Comparison of ENCODE assay signal across 10 cellular contexts in the genomic region with DNA sequence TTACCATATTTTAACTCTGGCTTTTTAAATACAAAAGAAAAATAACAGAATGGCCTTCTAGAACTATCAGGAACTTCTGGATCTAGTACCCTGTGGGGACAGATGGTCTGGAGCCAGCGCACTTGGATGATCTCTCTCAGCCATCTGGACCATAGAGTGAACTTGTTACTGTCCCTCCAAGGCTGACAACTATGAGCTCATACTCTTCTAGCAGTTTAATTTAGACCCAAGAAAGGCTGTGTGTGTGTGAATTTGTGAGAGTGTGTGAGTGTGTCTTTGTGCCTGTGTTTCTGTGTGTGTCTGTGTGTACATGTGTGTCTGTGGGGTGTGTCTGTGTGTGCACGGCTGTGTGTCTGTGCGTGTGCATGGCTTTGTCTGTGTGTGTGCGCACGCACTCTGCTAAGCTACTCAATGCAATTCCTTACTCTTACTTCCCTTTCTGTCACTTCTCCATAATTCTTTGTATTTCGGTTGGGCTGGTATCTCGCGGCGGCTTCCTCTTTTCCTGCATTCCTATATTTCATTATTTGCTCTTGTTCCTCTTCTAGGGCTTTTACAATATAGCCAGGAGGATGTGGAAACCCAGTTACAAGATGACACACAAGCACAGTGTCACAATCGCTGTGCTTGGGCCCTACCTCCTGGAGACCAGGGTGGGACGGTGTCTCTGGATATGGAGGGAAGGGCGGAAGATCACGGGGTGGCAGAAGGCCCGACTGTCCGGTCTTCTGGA. TPM values are rescaled to one million over a fixed set of nuclear protein-coding genes. Genes with fewer than 3 reads are reported as not detected.
A peak's percentile ranks its signal among the peaks of the same experiment; 100 is the strongest.
DNase-seq lines count a peak whose midpoint lies in the region; ATAC-seq, FAIRE-seq and TF ChIP-seq lines count a peak whose summit lies in the region.
"Had no signal": no experiment of that assay in that cellular context is flagged by ENCODE, and none has a peak within 500 bp of the region (broad histone marks: within the 10 kb centered on the region; RNA-seq: fewer than 3 reads in every experiment).

No MANE protein-coding gene starts in this region.

- H3K36me3 Mint-ChIP-seq in CD8-positive, alpha-beta T cell, result peaks cover 92% of the 10 kb centered on the region
- peaks cover 55% of the 10 kb centered on the region for H3K36me3 Mint-ChIP-seq in natural killer cell treated with Interleukin-12 subunit alpha and Interleukin-12 subunit beta and Interleukin-15 and Interleukin-18, amount 100 ng/mL, for 72 hours

- ATAC-seq in CD8-positive, alpha-beta T cell, result no peak
- ATAC-seq in K562, result peak; percentile 72
- peak in 1 of 2 donors; percentile 6 for ATAC-seq in natural killer cell treated with Interleukin-12 subunit alpha and Interleukin-12 subunit beta and Interleukin-15 and Interleukin-18, amount 100 ng/mL, for 72 hours

- H3K36me3 ChIP-seq in CD8-positive, alpha-beta T cell (ENCODE audit: insufficient read depth, low read length), result peaks cover 21% of the 10 kb centered on the region
- H3K36me3 ChIP-seq in K562 (ENCODE audit: control insufficient read depth, insufficient read depth, low read length) (peaks cover 70% of the 10 kb centered on the region), MM.1S (replicated peaks; ENCODE audit: insufficient read depth, low read length) (0 out of 2 replicates have a peak, but pooled peaks cover 4% of the 10 kb centered on the region)

- POLR2A ChIA-PET in CD8-positive, alpha-beta T cell (lab: Charles Lee), result interaction anchor here (0.9 to 45.4 kb wide), 5 partner anchors 8 to 40 kb away, joined by 4 to 1039 read pairs (median 11); partner anchors contain the start of gene IKZF1
- POLR2A ChIA-PET in K562 (lab: Yijun Ruan, JAX), result interaction anchor here (0.6 to 1.6 kb wide), 10 partner anchors 8 to 191 kb away, joined by 3 to 6 read pairs (median 3); no protein-coding TSS in a partner anchor

- no peaks in the 10 kb centered on the region for H3F3A ChIP-seq in MM.1S (ENCODE audit: insufficient read depth, low read length)

- H4K20me1 ChIP-seq in K562 (replicated peaks; ENCODE audit: control insufficient read depth, insufficient read depth, low read length) (no peaks in the 10 kb centered on the region), MM.1S (ENCODE audit: insufficient read depth, low read length) (no peaks in the 10 kb centered on the region)

- peak; percentile 23; the same call in 1 of the 2 replicates for TF ChIP-seq EP300 in K562 (IDR thresholded peaks at IDR 0.05; ENCODE audit: low read length)

- no peaks in the 10 kb centered on the region for H3K9me3 ChIP-seq in CD8-positive, alpha-beta T cell (ENCODE audit: low read length)
- H3K9me3 ChIP-seq in K562 (replicated peaks; ENCODE audit: control insufficient read depth, insufficient read depth, low read depth, low read length) (no peaks in the 10 kb centered on the region), MM.1S (replicated peaks; ENCODE audit: insufficient read depth, low read length) (no peaks in the 10 kb centered on the region)

- no peak overlapping the region for H3K4me3 ChIP-seq in CD8-positive, alpha-beta T cell (ENCODE audit: low read depth, low read length)
- H3K4me3 ChIP-seq in K562 (no peak overlapping the region), MM.1S (ENCODE audit: low read length) (no peak overlapping the region)
- H3K4me3 ChIP-seq: PC-9 had no signal

- WGBS in K562 (ENCODE audit: insufficient coverage, low coverage, missing lambda C conversion rate), result 34% methylated on average over 13 of the region's 15 CpGs

- CTCF ChIA-PET in CD8-positive, alpha-beta T cell (lab: Charles Lee), result interaction anchor here (0.9 to 20.8 kb wide), 5 partner anchors 10 to 149 kb away, joined by 3 to 494 read pairs (median 6); partner anchors contain the start of gene IKZF1
- CTCF ChIA-PET in K562 (lab: Yijun Ruan, JAX; ENCODE audit: low intra/inter-chr PET ratio), result no interaction called here

- H3K27ac ChIP-seq in CD8-positive, alpha-beta T cell (ENCODE audit: low read depth, low read length), result peak overlapping the region; percentile 38
- H3K27ac ChIP-seq in K562 (ENCODE audit: extremely low read depth, low read depth, low read length) (peak overlapping the region; percentile 90), MM.1S (ENCODE audit: low read length) (no peak overlapping the region)
- H3K27ac ChIP-seq: PC-9 had no signal

- H3K4me1 Mint-ChIP-seq in CD8-positive, alpha-beta T cell (ENCODE audit: low read depth), result peaks cover 97% of the 10 kb centered on the region
- peaks cover 89 to 94% of the 10 kb centered on the region in 2 donors for H3K4me1 Mint-ChIP-seq in natural killer cell treated with Interleukin-12 subunit alpha and Interleukin-12 subunit beta and Interleukin-15 and Interleukin-18, amount 100 ng/mL, for 72 hours (ENCODE audit: low read depth in 2 of 2)

- no peak for FAIRE-seq in K562 (lab: Jason Lieb, UNC)

- no TSS peak for BruUV-seq in K562 (replicated peaks; lab: Mats Ljungman, UMichigan)

- TF ChIP-seq CTCF in CD8-positive, alpha-beta T cell (IDR thresholded peaks at IDR 0.05), result no peak
- no peak for TF ChIP-seq CTCF in K562 (IDR thresholded peaks at IDR 0.05 in 2 of 3, conservative IDR thresholded peaks at IDR 0.05 in 1 of 3; ENCODE audit: insufficient read depth in 2 of 3, low read depth in 1 of 3, low read length in 3 of 3)
- TF ChIP-seq CTCF in MM.1S (IDR thresholded peaks at IDR 0.05; ENCODE audit: low read length), result no peak

- H2AFZ ChIP-seq in K562 (ENCODE audit: low read depth, low read length), result peak overlapping the region; percentile 48
- H2AFZ ChIP-seq in MM.1S (ENCODE audit: low read length), result no peak overlapping the region
- H2AFZ ChIP-seq: PC-9 had no signal

- no peaks in the 10 kb centered on the region for H3K9me1 ChIP-seq in K562 (ENCODE audit: control insufficient read depth, insufficient read depth, low read length)

- H3K27ac Mint-ChIP-seq in CD8-positive, alpha-beta T cell, result peak overlapping the region; percentile 99
- H3K27ac Mint-ChIP-seq in natural killer cell treated with Interleukin-12 subunit alpha and Interleukin-12 subunit beta and Interleukin-15 and Interleukin-18, amount 100 ng/mL, for 72 hours, result no peak overlapping the region

- no peak for TF ChIP-seq RAD21 in K562 (CRISPR knock-in tag; conservative IDR thresholded peaks at IDR 0.05 in 1 of 2, IDR thresholded peaks at IDR 0.05 in 1 of 2)

- peaks cover 98% of the 10 kb centered on the region for H3K4me1 ChIP-seq in CD8-positive, alpha-beta T cell (ENCODE audit: insufficient read depth, low read length)
- H3K4me1 ChIP-seq in K562 (replicated peaks in 1 of 2; ENCODE audit: control insufficient read depth in 2 of 2, insufficient read depth in 2 of 2, low read length in 2 of 2) (peaks cover 58 to 85% of the 10 kb centered on the region in 2 experiments), MM.1S (ENCODE audit: low read length) (peaks cover 9% of the 10 kb centered on the region; the same call in 1 of the 2 replicates)

- H3K9ac ChIP-seq in K562 (ENCODE audit: insufficient read depth in 1 of 2, low read depth in 2 of 2, low read length in 2 of 2) (peak overlapping the region; percentile 56 to 76), MM.1S (ENCODE audit: low read length) (no peak overlapping the region)

- no peak for TF ChIP-seq POLR2A in K562 (conservative IDR thresholded peaks at IDR 0.05)

- no peak for DNase-seq in CD8-positive, alpha-beta T cell
- DNase-seq in NOMO-1 (lab: John Stamatoyannopoulos, UW; ENCODE audit: unreplicated experiment in 2 of 2) (peak; percentile 92 to 100), K562 (ENCODE audit: extremely low read depth in 1 of 4, low spot score in 3 of 4) (peak; percentile 69 to 82 (median 71)), ureter (ENCODE audit: low spot score) (no peak), MM.1S (no peak), NCI-H1930 (lab: John Stamatoyannopoulos, UW) (no peak), NCI-H748 treated with DMSO at 0.1 percent for 48 hours (lab: John Stamatoyannopoulos, UW) (no peak)
- DNase-seq in natural killer cell treated with Interleukin-12 subunit alpha and Interleukin-12 subunit beta and Interleukin-15 and Interleukin-18, amount 100 ng/mL, for 72 hours (ENCODE audit: low spot score), result no peak
- DNase-seq: DMS79 treated with DMSO at 0.1 percent for 48 hours, PC-9 had no signal

- in situ Hi-C loops in K562 (cut with MboI), result no loop called here

- peaks cover 76% of the 10 kb centered on the region for H3K79me2 ChIP-seq in K562 (ENCODE audit: control insufficient read depth, insufficient read depth, low read length)
- peaks cover 95% of the 10 kb centered on the region for H3K79me2 ChIP-seq in MM.1S (ENCODE audit: low read length)

- H3K9me2 ChIP-seq in MM.1S (replicated peaks; ENCODE audit: insufficient read depth, low read length), result no peaks in the 10 kb centered on the region

- peak overlapping the region; percentile 44 for H3K4me3 Mint-ChIP-seq in CD8-positive, alpha-beta T cell
- peak overlapping the region; percentile 88 for H3K4me3 Mint-ChIP-seq in natural killer cell treated with Interleukin-12 subunit alpha and Interleukin-12 subunit beta and Interleukin-15 and Interleukin-18, amount 100 ng/mL, for 72 hours

- peak overlapping the region; percentile 81 for H3K4me2 ChIP-seq in K562 (ENCODE audit: insufficient read depth, low read length)
- H3K4me2 ChIP-seq in MM.1S (ENCODE audit: low read depth, low read length), result no peak overlapping the region
- H3K4me2 ChIP-seq: PC-9 had no signal

- H3K9me3 Mint-ChIP-seq in CD8-positive, alpha-beta T cell, result no peaks in the 10 kb centered on the region
- H3K9me3 Mint-ChIP-seq in natural killer cell treated with Interleukin-12 subunit alpha and Interleukin-12 subunit beta and Interleukin-15 and Interleukin-18, amount 100 ng/mL, for 72 hours, result no peaks in the 10 kb centered on the region

- H3K27me3 ChIP-seq in CD8-positive, alpha-beta T cell (ENCODE audit: insufficient read depth, low read length), result no peaks in the 10 kb centered on the region
- no peaks in the 10 kb centered on the region for H3K27me3 ChIP-seq in K562 (ENCODE audit: control insufficient read depth in 2 of 2, insufficient read depth in 2 of 2, low read length in 2 of 2)
- H3K27me3 ChIP-seq in MM.1S (replicated peaks; ENCODE audit: insufficient read depth, low read length), result no peaks in the 10 kb centered on the region

- no peaks in the 10 kb centered on the region for H3K27me3 Mint-ChIP-seq in CD8-positive, alpha-beta T cell (ENCODE audit: low read depth)
- H3K27me3 Mint-ChIP-seq in natural killer cell treated with Interleukin-12 subunit alpha and Interleukin-12 subunit beta and Interleukin-15 and Interleukin-18, amount 100 ng/mL, for 72 hours, result no peaks in the 10 kb centered on the region

- intact Hi-C loops in CD8-positive, alpha-beta T cell (cut with DNase I, micrococcal nuclease), result no loop called here
- intact Hi-C loops in K562 (cut with micrococcal nuclease), result no loop called here

RNA-seq across cellular contexts. Expression of gene IKZF1, which starts 51.9 kb away (rescaled TPM):
- total RNA-seq in CD8-positive, alpha-beta T cell, result 100 to 1,000 TPM; 248 TPM
- total RNA-seq in K562 (2011; cell fraction: chromatin; rRNA removed; ENCODE audit: low replicate concordance), result 53.3 and 122 TPM in 2 replicates
- total RNA-seq in K562 (2011; cell fraction: nucleolus; rRNA removed), result 37.5 and 50.9 TPM in 2 replicates
- total RNA-seq in K562 (2011; cell fraction: nucleoplasm; rRNA removed), result 76.8 and 139 TPM in 2 replicates
- total RNA-seq in K562 (2014; rRNA removed), result 66.5 and 98.0 TPM in 2 replicates
- 43.8 and 45.6 TPM in 2 replicates for total RNA-seq in K562 (2014; rRNA removed; fragmentation: Illumina TruSeq; extraction: Trizol)
- total RNA-seq in K562 (2015; rRNA removed; fragmentation: Illumina TruSeq; extraction: Trizol), result 43.4 and 44.7 TPM in 2 replicates
- 85.3 and 96.6 TPM in 2 replicates for total RNA-seq in K562 (2021)
- 28.4 and 36.2 TPM in 2 replicates for polyA plus RNA-seq in K562 (2011; rRNA removed)
- 34.4 and 57.9 TPM in 2 replicates for polyA plus RNA-seq in K562 (2011; cell fraction: cytosol; rRNA removed)
- polyA plus RNA-seq in K562 (2011; cell fraction: nucleus; rRNA removed), result 43.0 and 50.8 TPM in 2 replicates
- 35.8 and 46.0 TPM in 2 replicates for polyA plus RNA-seq in K562 (2012)
- 37.3 and 50.3 TPM in 2 replicates for polyA plus RNA-seq in K562 (2014; fragmentation: Illumina TruSeq; extraction: Trizol)
- polyA plus RNA-seq in K562 (2014; fragmentation: Nextera tagmentation; extraction: Ambion mirVana), result 10 to 100 TPM; 12.6 to 14.7 TPM
- polyA plus RNA-seq in K562 (2014; rRNA removed), result 30.9 and 37.2 TPM in 2 replicates
- polyA minus RNA-seq in K562 (2011; rRNA and poly(A)+ RNA removed), result 82.8 and 85.1 TPM in 2 replicates
- 60.8 and 72.3 TPM in 2 replicates for polyA minus RNA-seq in K562 (2011; cell fraction: cytosol; rRNA and poly(A)+ RNA removed)
- 77.0 and 96.0 TPM in 2 replicates for polyA minus RNA-seq in K562 (2011; cell fraction: nucleus; rRNA and poly(A)+ RNA removed)
- 100 to 1,000 TPM; 290 to 416 TPM for total RNA-seq in natural killer cell treated with Interleukin-12 subunit alpha and Interleukin-12 subunit beta and Interleukin-15 and Interleukin-18, amount 100 ng/mL, for 72 hours
- 15.2 TPM for total RNA-seq in ureter
- total RNA-seq: PC-9 had no signal

Comparison
In these comparisons a context has a peak if more than half of its experiments do, and no peak if none do; other contexts are left out.
1. DNase-seq: peak in NOMO-1 (2 of 2) and K562 (4 of 4); none in CD8-positive, alpha-beta T cell (0 of 7), natural killer cell treated with Interleukin-12 subunit alpha and Interleukin-12 subunit beta and Interleukin-15 and Interleukin-18, amount 100 ng/mL, for 72 hours (single experiment), ureter (single experiment), MM.1S (single experiment), NCI-H1930 (0 of 2) and NCI-H748 treated with DMSO at 0.1 percent for 48 hours (single experiment).